29 cellular contexts compared by ENCODE assay signal in the genomic region with DNA sequence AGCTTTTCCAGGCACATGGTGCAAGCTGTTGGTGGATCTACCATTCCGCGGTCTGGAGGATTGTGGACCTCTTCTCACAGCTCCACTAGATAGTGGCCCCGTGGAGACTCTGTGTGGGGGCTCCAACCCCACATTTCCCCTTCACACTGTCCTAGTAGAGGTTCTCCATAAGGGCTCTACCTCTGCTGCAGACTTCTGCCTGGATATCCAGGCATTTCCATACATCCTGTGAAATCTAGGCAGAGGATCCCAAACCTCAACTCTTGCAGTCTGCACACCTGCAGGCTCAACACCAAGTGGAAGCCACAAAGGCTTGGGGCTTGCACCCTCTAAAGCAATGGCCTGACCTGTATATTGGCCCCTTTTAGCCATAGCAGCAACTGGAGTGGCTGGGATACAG.
"Had no signal": no experiment of that assay in that cellular context is flagged by ENCODE, and none has a peak within 500 bp of the region (broad histone marks: within the 10 kb centered on the region; RNA-seq: fewer than 3 reads in every experiment).

No MANE protein-coding gene starts in this region.

- ATAC-seq: stimulated activated effector memory CD8-positive, alpha-beta T cell treated with anti-CD3 and anti-CD28 coated beads, Interleukin-12 subunit alpha, Interleukin-12 subunit beta, amount 100 ng/mL, for 72 hours; stimulated activated memory B cell treated with anti-CD40 and anti-IgM and Interleukin-4, amounts not matched to agents 10 μg/mL and 1 μg/mL and 100 μg/mL, for 72 hours; stimulated activated naive B cell treated with anti-CD40 and anti-IgM and Interleukin-4, amounts not matched to agents 10 μg/mL and 1 μg/mL and 100 μg/mL, for 72 hours; stimulated activated naive CD8-positive, alpha-beta T cell treated with anti-CD3 and anti-CD28 coated beads, Interleukin-15, amount 100 ng/mL, for 72 hours; stimulated activated naive CD8-positive, alpha-beta T cell treated with anti-CD3 and anti-CD28 coated beads, Interleukin-15, Interleukin-2, amounts not matched to agents 100 U/mL and 50 U/mL, for 24 hours; upper lobe of right lung had no signal

- H3K9me3 ChIP-seq: suprapubic skin, testis, thoracic aorta, thyroid gland, tibial artery, upper lobe of right lung, uterus, vagina had no signal

- DNase-seq: stimulated activated CD4-positive, alpha-beta T cell treated with anti-CD3 and anti-CD28 coated beads, Interleukin-2, amount 100 ng/mL, for 48 hours; stimulated activated CD4-positive, alpha-beta T cell treated with anti-CD3 and anti-CD28 coated beads, Interleukin-4, amount 100 ng/mL, for 1 hour; stimulated activated CD4-positive, alpha-beta T cell treated with anti-CD3 and anti-CD28 coated beads, Interleukin-4, amount 100 ng/mL, for 24 hours; stimulated activated CD4-positive, alpha-beta T cell treated with anti-CD3 and anti-CD28 coated beads, Interleukin-4, amount 100 ng/mL, for 4 hours; stimulated activated CD8-positive, alpha-beta memory T cell treated with anti-CD3 and anti-CD28 coated beads, Interleukin-4, amount 100 ng/mL, for 48 hours; stimulated activated naive B cell treated with anti-CD40 and anti-IgM and Interleukin-4, amounts not matched to agents 10 μg/mL and 1 μg/mL and 100 μg/mL, for 72 hours; stimulated activated naive CD4-positive, alpha-beta T cell; stimulated activated naive CD4-positive, alpha-beta T cell treated with Interleukin-2 at 50 U/mL for 16 hours; stimulated activated naive CD8-positive, alpha-beta T cell treated with anti-CD3 and anti-CD28 coated beads, Interleukin-15, amount 100 ng/mL, for 72 hours; stimulated activated naive CD8-positive, alpha-beta T cell treated with anti-CD3 and anti-CD28 coated beads, Interleukin-15, Interleukin-2, amounts not matched to agents 100 U/mL and 50 U/mL, for 24 hours; stomach; substantia nigra; testis; thyroid gland; tibial artery; transverse colon; trophoblast cell; upper lobe of left lung; upper lobe of right lung; uterus had no signal

- H3K9me3 Mint-ChIP-seq: stimulated activated naive CD8-positive, alpha-beta T cell treated with anti-CD3 and anti-CD28 coated beads, Interleukin-15, Interleukin-2, amounts not matched to agents 100 ng/mL and 50 ng/mL, for 24 hours had no signal

- H3K4me3 Mint-ChIP-seq: stimulated activated effector memory CD8-positive, alpha-beta T cell treated with anti-CD3 and anti-CD28 coated beads, Interleukin-12 subunit alpha, Interleukin-12 subunit beta, amount 100 ng/mL, for 72 hours; stimulated activated memory B cell treated with anti-CD40 and anti-IgM and Interleukin-4, amounts not matched to agents 10 μg/mL and 1 μg/mL and 100 μg/mL, for 72 hours; stimulated activated naive B cell treated with anti-CD40 and anti-IgM and Interleukin-4, amounts not matched to agents 10 μg/mL and 1 μg/mL and 100 μg/mL, for 72 hours; stimulated activated naive CD8-positive, alpha-beta T cell treated with anti-CD3 and anti-CD28 coated beads, Interleukin-15, amount 100 ng/mL, for 72 hours; stimulated activated naive CD8-positive, alpha-beta T cell treated with anti-CD3 and anti-CD28 coated beads, Interleukin-15, Interleukin-2, amounts not matched to agents 100 ng/mL and 50 ng/mL, for 24 hours; type B pancreatic cell had no signal

- H3K4me3 ChIP-seq: stomach, suprapubic skin, testis, thoracic aorta, thyroid gland, tibial artery, tibial nerve, transverse colon, upper lobe of left lung, upper lobe of right lung, uterus, vagina had no signal

- H3K27ac Mint-ChIP-seq: stimulated activated effector memory CD8-positive, alpha-beta T cell treated with anti-CD3 and anti-CD28 coated beads, Interleukin-12 subunit alpha, Interleukin-12 subunit beta, amount 100 ng/mL, for 72 hours; stimulated activated memory B cell treated with anti-CD40 and anti-IgM and Interleukin-4, amounts not matched to agents 10 μg/mL and 1 μg/mL and 100 μg/mL, for 72 hours; stimulated activated naive B cell treated with anti-CD40 and anti-IgM and Interleukin-4, amounts not matched to agents 10 μg/mL and 1 μg/mL and 100 μg/mL, for 72 hours; stimulated activated naive CD8-positive, alpha-beta T cell treated with anti-CD3 and anti-CD28 coated beads, Interleukin-15, amount 100 ng/mL, for 72 hours; stimulated activated naive CD8-positive, alpha-beta T cell treated with anti-CD3 and anti-CD28 coated beads, Interleukin-15, Interleukin-2, amounts not matched to agents 100 ng/mL and 50 ng/mL, for 24 hours; type B pancreatic cell had no signal

- H3K36me3 Mint-ChIP-seq: stimulated activated effector memory CD8-positive, alpha-beta T cell treated with anti-CD3 and anti-CD28 coated beads, Interleukin-12 subunit alpha, Interleukin-12 subunit beta, amount 100 ng/mL, for 72 hours had no signal

- H3K4me1 Mint-ChIP-seq: stimulated activated effector memory CD8-positive, alpha-beta T cell treated with anti-CD3 and anti-CD28 coated beads, Interleukin-12 subunit alpha, Interleukin-12 subunit beta, amount 100 ng/mL, for 72 hours; stimulated activated naive CD8-positive, alpha-beta T cell treated with anti-CD3 and anti-CD28 coated beads, Interleukin-15, amount 100 ng/mL, for 72 hours had no signal

- H3K27me3 Mint-ChIP-seq: stimulated activated memory B cell treated with anti-CD40 and anti-IgM and Interleukin-4, amounts not matched to agents 10 μg/mL and 1 μg/mL and 100 μg/mL, for 72 hours; stimulated activated naive B cell treated with anti-CD40 and anti-IgM and Interleukin-4, amounts not matched to agents 10 μg/mL and 1 μg/mL and 100 μg/mL, for 72 hours; stimulated activated naive CD8-positive, alpha-beta T cell treated with anti-CD3 and anti-CD28 coated beads, Interleukin-15, amount 100 ng/mL, for 72 hours; stimulated activated naive CD8-positive, alpha-beta T cell treated with anti-CD3 and anti-CD28 coated beads, Interleukin-15, Interleukin-2, amounts not matched to agents 100 ng/mL and 50 ng/mL, for 24 hours had no signal

- H3K36me3 ChIP-seq: stomach, suprapubic skin, thoracic aorta, thyroid gland, tibial artery, tibial nerve, transverse colon, upper lobe of left lung, upper lobe of right lung, uterus, vagina had no signal

- H3K4me1 ChIP-seq: stomach, suprapubic skin, testis, thyroid gland, tibial artery, tibial nerve, transverse colon, upper lobe of right lung, uterus, vagina had no signal

- FAIRE-seq: urothelium cell line had no signal

- H3K27me3 ChIP-seq: stomach, suprapubic skin, testis, thyroid gland, tibial artery, tibial nerve, transverse colon, upper lobe of left lung, upper lobe of right lung, uterus, vagina had no signal

- H3K27ac ChIP-seq: stomach, suprapubic skin, testis, thoracic aorta, thyroid gland, tibial artery, tibial nerve, transverse colon, upper lobe of left lung, upper lobe of right lung, uterus, vagina had no signal
